In the genomic region with DNA sequence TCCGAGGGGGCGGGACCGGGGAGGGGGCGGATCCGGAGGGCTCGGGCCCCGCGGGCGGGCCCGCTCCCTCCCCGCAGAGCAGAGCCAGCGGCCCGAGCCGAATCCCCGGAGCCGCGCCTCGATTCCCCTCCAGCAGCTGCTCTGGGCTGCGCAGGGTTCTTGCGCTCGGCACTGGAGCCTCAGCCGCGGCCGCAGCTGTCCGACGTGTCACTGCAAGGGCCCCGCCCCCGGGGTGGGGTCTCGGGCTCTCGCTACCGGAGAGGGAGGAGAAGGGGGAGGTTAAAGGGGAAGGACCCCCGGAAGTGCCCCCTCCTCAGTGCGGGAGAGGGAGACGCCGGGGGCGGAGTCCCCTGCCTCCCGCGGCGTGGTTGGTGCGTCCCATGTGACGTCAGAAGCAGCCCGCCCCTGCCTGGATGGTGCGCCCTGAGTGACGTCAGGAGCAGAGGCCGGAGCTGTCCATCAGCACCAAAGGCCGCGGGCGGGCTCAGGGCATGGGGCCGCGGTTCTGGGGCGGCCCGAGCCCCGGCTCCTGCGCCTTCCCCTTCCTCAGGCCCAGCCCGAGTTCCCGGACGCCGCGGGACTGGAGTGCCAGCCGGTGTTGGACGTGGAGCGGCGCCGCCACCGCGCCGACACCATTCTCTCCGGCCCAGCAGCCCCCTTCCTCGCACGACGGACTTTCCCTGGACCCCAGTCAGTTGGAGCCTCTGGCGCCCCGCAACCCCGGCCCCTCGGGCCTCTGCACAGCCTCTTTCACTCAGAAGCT, we compare ENCODE assay signal across 1 cellular context.
A peak's percentile ranks its signal among the peaks of the same experiment; 100 is the strongest.
TF ChIP-seq lines count a peak whose summit lies in the region.

Gene CHPF, minus strand, starts transcription at position 214 of the 763 bp plus-strand sequence. CDS start 271 bp downstream, outside the sequence.
Gene TMEM198, plus strand, starts transcription at position 433 of the 763 bp plus-strand sequence. CDS start 700 bp downstream, outside the sequence.

TF ChIP-seq in H1, 55 proteins besides CTCF, POLR2A, EP300 and RAD21:
- TF ChIP-seq BRCA1 (IDR thresholded peaks at IDR 0.05; ENCODE audit: low read depth, low read length) = peak; percentile 52; the same call in 1 of the 2 replicates
- no peak for TF ChIP-seq TEAD4 (IDR thresholded peaks at IDR 0.05; ENCODE audit: low read depth, low read length)
- 0 out of 2 replicates have a peak, but pooled peaks have one; percentile 23 for TF ChIP-seq TCF12 (IDR thresholded peaks at IDR 0.05; ENCODE audit: low read depth, low read length)
- no peak for TF ChIP-seq KDM5A (IDR thresholded peaks at IDR 0.05; ENCODE audit: low read length)
- no peak for TF ChIP-seq POLR2AphosphoS5 (IDR thresholded peaks at IDR 0.05; ENCODE audit: low read depth, low read length)
- peak; percentile 50 for TF ChIP-seq KDM4A (IDR thresholded peaks at IDR 0.05; ENCODE audit: low read depth, low read length, severe bottlenecking)
- no peak for TF ChIP-seq RFX5 (IDR thresholded peaks at IDR 0.05; ENCODE audit: borderline replicate concordance, low read depth, low read length)
- TF ChIP-seq SUZ12 (IDR thresholded peaks at IDR 0.05; ENCODE audit: low read length) = no peak
- TF ChIP-seq CBX8 (IDR thresholded peaks at IDR 0.05; ENCODE audit: borderline replicate concordance, low read depth, low read length) = no peak
- TF ChIP-seq KDM1A (IDR thresholded peaks at IDR 0.05; ENCODE audit: borderline replicate concordance, low read length) = no peak
- TF ChIP-seq SP1 (IDR thresholded peaks at IDR 0.05; ENCODE audit: low read depth, low read length) = peak; percentile 74; the same call in 1 of the 2 replicates
- TF ChIP-seq ZNF274 (IDR thresholded peaks at IDR 0.05; ENCODE audit: borderline replicate concordance, extremely low read depth, low read length) = no peak
- TF ChIP-seq, protein P1, sequence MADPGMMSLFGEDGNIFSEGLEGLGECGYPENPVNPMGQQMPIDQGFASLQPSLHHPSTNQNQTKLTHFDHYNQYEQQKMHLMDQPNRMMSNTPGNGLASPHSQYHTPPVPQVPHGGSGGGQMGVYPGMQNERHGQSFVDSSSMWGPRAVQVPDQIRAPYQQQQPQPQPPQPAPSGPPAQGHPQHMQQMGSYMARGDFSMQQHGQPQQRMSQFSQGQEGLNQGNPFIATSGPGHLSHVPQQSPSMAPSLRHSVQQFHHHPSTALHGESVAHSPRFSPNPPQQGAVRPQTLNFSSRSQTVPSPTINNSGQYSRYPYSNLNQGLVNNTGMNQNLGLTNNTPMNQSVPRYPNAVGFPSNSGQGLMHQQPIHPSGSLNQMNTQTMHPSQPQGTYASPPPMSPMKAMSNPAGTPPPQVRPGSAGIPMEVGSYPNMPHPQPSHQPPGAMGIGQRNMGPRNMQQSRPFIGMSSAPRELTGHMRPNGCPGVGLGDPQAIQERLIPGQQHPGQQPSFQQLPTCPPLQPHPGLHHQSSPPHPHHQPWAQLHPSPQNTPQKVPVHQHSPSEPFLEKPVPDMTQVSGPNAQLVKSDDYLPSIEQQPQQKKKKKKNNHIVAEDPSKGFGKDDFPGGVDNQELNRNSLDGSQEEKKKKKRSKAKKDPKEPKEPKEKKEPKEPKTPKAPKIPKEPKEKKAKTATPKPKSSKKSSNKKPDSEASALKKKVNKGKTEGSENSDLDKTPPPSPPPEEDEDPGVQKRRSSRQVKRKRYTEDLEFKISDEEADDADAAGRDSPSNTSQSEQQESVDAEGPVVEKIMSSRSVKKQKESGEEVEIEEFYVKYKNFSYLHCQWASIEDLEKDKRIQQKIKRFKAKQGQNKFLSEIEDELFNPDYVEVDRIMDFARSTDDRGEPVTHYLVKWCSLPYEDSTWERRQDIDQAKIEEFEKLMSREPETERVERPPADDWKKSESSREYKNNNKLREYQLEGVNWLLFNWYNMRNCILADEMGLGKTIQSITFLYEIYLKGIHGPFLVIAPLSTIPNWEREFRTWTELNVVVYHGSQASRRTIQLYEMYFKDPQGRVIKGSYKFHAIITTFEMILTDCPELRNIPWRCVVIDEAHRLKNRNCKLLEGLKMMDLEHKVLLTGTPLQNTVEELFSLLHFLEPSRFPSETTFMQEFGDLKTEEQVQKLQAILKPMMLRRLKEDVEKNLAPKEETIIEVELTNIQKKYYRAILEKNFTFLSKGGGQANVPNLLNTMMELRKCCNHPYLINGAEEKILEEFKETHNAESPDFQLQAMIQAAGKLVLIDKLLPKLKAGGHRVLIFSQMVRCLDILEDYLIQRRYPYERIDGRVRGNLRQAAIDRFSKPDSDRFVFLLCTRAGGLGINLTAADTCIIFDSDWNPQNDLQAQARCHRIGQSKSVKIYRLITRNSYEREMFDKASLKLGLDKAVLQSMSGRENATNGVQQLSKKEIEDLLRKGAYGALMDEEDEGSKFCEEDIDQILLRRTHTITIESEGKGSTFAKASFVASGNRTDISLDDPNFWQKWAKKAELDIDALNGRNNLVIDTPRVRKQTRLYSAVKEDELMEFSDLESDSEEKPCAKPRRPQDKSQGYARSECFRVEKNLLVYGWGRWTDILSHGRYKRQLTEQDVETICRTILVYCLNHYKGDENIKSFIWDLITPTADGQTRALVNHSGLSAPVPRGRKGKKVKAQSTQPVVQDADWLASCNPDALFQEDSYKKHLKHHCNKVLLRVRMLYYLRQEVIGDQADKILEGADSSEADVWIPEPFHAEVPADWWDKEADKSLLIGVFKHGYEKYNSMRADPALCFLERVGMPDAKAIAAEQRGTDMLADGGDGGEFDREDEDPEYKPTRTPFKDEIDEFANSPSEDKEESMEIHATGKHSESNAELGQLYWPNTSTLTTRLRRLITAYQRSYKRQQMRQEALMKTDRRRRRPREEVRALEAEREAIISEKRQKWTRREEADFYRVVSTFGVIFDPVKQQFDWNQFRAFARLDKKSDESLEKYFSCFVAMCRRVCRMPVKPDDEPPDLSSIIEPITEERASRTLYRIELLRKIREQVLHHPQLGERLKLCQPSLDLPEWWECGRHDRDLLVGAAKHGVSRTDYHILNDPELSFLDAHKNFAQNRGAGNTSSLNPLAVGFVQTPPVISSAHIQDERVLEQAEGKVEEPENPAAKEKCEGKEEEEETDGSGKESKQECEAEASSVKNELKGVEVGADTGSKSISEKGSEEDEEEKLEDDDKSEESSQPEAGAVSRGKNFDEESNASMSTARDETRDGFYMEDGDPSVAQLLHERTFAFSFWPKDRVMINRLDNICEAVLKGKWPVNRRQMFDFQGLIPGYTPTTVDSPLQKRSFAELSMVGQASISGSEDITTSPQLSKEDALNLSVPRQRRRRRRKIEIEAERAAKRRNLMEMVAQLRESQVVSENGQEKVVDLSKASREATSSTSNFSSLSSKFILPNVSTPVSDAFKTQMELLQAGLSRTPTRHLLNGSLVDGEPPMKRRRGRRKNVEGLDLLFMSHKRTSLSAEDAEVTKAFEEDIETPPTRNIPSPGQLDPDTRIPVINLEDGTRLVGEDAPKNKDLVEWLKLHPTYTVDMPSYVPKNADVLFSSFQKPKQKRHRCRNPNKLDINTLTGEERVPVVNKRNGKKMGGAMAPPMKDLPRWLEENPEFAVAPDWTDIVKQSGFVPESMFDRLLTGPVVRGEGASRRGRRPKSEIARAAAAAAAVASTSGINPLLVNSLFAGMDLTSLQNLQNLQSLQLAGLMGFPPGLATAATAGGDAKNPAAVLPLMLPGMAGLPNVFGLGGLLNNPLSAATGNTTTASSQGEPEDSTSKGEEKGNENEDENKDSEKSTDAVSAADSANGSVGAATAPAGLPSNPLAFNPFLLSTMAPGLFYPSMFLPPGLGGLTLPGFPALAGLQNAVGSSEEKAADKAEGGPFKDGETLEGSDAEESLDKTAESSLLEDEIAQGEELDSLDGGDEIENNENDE (IDR thresholded peaks at IDR 0.05; ENCODE audit: insufficient replicate concordance, low read length) = no peak
- TF ChIP-seq SIN3A (conservative IDR thresholded peaks at IDR 0.05 in 1 of 2, IDR thresholded peaks at IDR 0.05 in 1 of 2; ENCODE audit: low read depth in 1 of 2, low read length in 2 of 2) = peak in 1 of 2 experiments; percentile 95; a peak in 2 of 4 replicates
- no peak for TF ChIP-seq RBBP5 (IDR thresholded peaks at IDR 0.05; ENCODE audit: borderline replicate concordance, low read depth, low read length)
- no peak for TF ChIP-seq HDAC6 (IDR thresholded peaks at IDR 0.05; ENCODE audit: low read depth, low read length)
- no peak for TF ChIP-seq YY1 (IDR thresholded peaks at IDR 0.05; ENCODE audit: low read depth, low read length)
- TF ChIP-seq, protein P2, sequence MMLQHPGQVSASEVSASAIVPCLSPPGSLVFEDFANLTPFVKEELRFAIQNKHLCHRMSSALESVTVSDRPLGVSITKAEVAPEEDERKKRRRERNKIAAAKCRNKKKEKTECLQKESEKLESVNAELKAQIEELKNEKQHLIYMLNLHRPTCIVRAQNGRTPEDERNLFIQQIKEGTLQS (IDR thresholded peaks at IDR 0.05; ENCODE audit: insufficient read depth, low read depth, low read length) = no peak
- TF ChIP-seq ATF2 (IDR thresholded peaks at IDR 0.05; ENCODE audit: low read length) = peak; percentile 84; the same call in 1 of the 2 replicates
- TF ChIP-seq USF2 (IDR thresholded peaks at IDR 0.05; ENCODE audit: low read length) = 0 out of 2 replicates have a peak, but pooled peaks have one; percentile 17
- TF ChIP-seq BACH1 (IDR thresholded peaks at IDR 0.05; ENCODE audit: low read length) = no peak
- peak; percentile 77 for TF ChIP-seq EGR1 (IDR thresholded peaks at IDR 0.05; ENCODE audit: borderline replicate concordance, low read depth, low read length)
- TF ChIP-seq NRF1 (IDR thresholded peaks at IDR 0.05; ENCODE audit: low read depth, low read length) = peak; percentile 36
- TF ChIP-seq JUND (IDR thresholded peaks at IDR 0.05; ENCODE audit: low read length) = peak; percentile 90
- TF ChIP-seq SIX5 (IDR thresholded peaks at IDR 0.05; ENCODE audit: low read depth, low read length) = no peak
- no peak for TF ChIP-seq SIRT6 (IDR thresholded peaks at IDR 0.05; ENCODE audit: low read length)
- TF ChIP-seq CHD1 (IDR thresholded peaks at IDR 0.05; ENCODE audit: low read depth, low read length) = no peak
- no peak for TF ChIP-seq PHF8 (conservative IDR thresholded peaks at IDR 0.05; ENCODE audit: low read depth, low read length)
- no peak for TF ChIP-seq ASH2L (IDR thresholded peaks at IDR 0.05; ENCODE audit: low read length)
- TF ChIP-seq, protein P3, sequence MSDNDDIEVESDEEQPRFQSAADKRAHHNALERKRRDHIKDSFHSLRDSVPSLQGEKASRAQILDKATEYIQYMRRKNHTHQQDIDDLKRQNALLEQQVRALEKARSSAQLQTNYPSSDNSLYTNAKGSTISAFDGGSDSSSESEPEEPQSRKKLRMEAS (IDR thresholded peaks at IDR 0.05) = peak; percentile 61
- TF ChIP-seq TBP (IDR thresholded peaks at IDR 0.05; ENCODE audit: low read depth, low read length) = no peak; the same call in 1 of the 2 replicates
- TF ChIP-seq CREB1 (IDR thresholded peaks at IDR 0.05) = peak; percentile 99
- TF ChIP-seq RNF2 (IDR thresholded peaks at IDR 0.05; ENCODE audit: borderline replicate concordance, low read depth, low read length, missing control alignments, poor library complexity, severe bottlenecking) = no peak
- TF ChIP-seq SP4 (IDR thresholded peaks at IDR 0.05; ENCODE audit: low read length) = peak; percentile 86; the same call in 1 of the 2 replicates
- TF ChIP-seq POU5F1 (IDR thresholded peaks at IDR 0.05; ENCODE audit: low read depth, low read length) = no peak
- no peak for TF ChIP-seq SP2 (IDR thresholded peaks at IDR 0.05; ENCODE audit: low read length)
- TF ChIP-seq CBX5 (IDR thresholded peaks at IDR 0.05; ENCODE audit: low read depth, low read length) = no peak
- no peak; a peak in 1 of 4 replicates for TF ChIP-seq HDAC2 (IDR thresholded peaks at IDR 0.05; ENCODE audit: borderline replicate concordance in 1 of 2, low read depth in 2 of 2, low read length in 2 of 2)
- TF ChIP-seq JUN (IDR thresholded peaks at IDR 0.05; ENCODE audit: low read depth, low read length) = 0 out of 2 replicates have a peak, but pooled peaks have one; percentile 38
- peak; percentile 57 for TF ChIP-seq CHD2 (IDR thresholded peaks at IDR 0.05; ENCODE audit: low read length)
- peak; percentile 88 for TF ChIP-seq GABPA (IDR thresholded peaks at IDR 0.05; ENCODE audit: borderline replicate concordance, insufficient read depth, low read length)
- peak; percentile 12 for TF ChIP-seq NANOG (IDR thresholded peaks at IDR 0.05; ENCODE audit: insufficient read depth, low read depth, low read length, poor library complexity, severe bottlenecking)
- no peak for TF ChIP-seq SAP30 (IDR thresholded peaks at IDR 0.05; ENCODE audit: insufficient read depth, insufficient replicate concordance, low read length)
- TF ChIP-seq CTBP2 (IDR thresholded peaks at IDR 0.05; ENCODE audit: borderline replicate concordance, insufficient read depth, insufficient read length, low read length) = peak; percentile 83
- peak; percentile 44 for TF ChIP-seq TAF7 (optimal IDR thresholded peaks at IDR 0.05; ENCODE audit: borderline replicate concordance, low read depth, low read length)
- TF ChIP-seq SRF (IDR thresholded peaks at IDR 0.05; ENCODE audit: low read depth, low read length) = 0 out of 2 replicates have a peak, but pooled peaks have one; percentile 3
- peak; percentile 66 for TF ChIP-seq TAF1 (IDR thresholded peaks at IDR 0.05; ENCODE audit: low read depth, low read length)
